8 cellular contexts compared by ENCODE assay signal in genomic region chr11:119381186-119381988, GRCh38. TPM values are rescaled to one million over a fixed set of nuclear protein-coding genes. Genes with fewer than 3 reads are reported as not detected.
DNase-seq lines count a peak whose midpoint lies in the region; ATAC-seq, FAIRE-seq and TF ChIP-seq lines count a peak whose summit lies in the region.

Gene USP2 (minus strand): TSS chr11:119381690. CDS start chr11:119373480, 8,210 bp downstream.

- no peaks in the 10 kb centered on the region for H4K20me1 ChIP-seq in keratinocyte (ENCODE audit: control insufficient read depth, extremely low read depth, insufficient read depth, low read length)

- H3K27me3 ChIP-seq in keratinocyte (ENCODE audit: control insufficient read depth, extremely low read depth, insufficient read depth, low read length) = peaks cover 3% of the 10 kb centered on the region

- H3K27ac ChIP-seq in keratinocyte (ENCODE audit: control insufficient read depth, insufficient read depth, low read length) = peak within 1 kb of the TSS; percentile 65

- H3K79me2 ChIP-seq in keratinocyte (ENCODE audit: control insufficient read depth, insufficient read depth, low read length) = no peaks in the 10 kb centered on the region

- FAIRE-seq in keratinocyte (lab: Jason Lieb, UNC) = peak; percentile 52

- no peaks in the 10 kb centered on the region for H3K9me3 ChIP-seq in keratinocyte (ENCODE audit: control insufficient read depth, low read depth, low read length)

- H3K9ac ChIP-seq in keratinocyte (ENCODE audit: control insufficient read depth, extremely low read depth, insufficient read depth, low read length) = peak within 1 kb of the TSS; percentile 74

- DNase-seq in AML-193 (lab: John Stamatoyannopoulos, UW) (peak; percentile 88 to 92), GM19238 (ENCODE audit: insufficient read length, low spot score) (peak; percentile 85), NCI-H460 (ENCODE audit: extremely low read depth, low read depth) (peak; percentile 90), cerebellar nuclear complex (lab: John Stamatoyannopoulos, UW) (peak; percentile 65 to 97), keratinocyte (ENCODE audit: low read depth, low spot score) (peak; percentile 89)
- DNase-seq in activated CD4-positive, alpha-beta T cell treated with anti-CD3 and anti-CD28 coated beads for 1 hour = peak; percentile 96
- DNase-seq in stimulated activated CD4-positive, alpha-beta T cell treated with anti-CD3 and anti-CD28 coated beads, Interleukin-12 subunit alpha, Interleukin-12 subunit beta, amount 100 ng/mL, for 4 hours = peak; percentile 97

- peaks cover 2% of the 10 kb centered on the region for H3K9me1 ChIP-seq in keratinocyte (ENCODE audit: control insufficient read depth, extremely low read depth, insufficient read depth, low read length)

- peaks cover 30% of the 10 kb centered on the region for H3K4me1 ChIP-seq in keratinocyte (ENCODE audit: control insufficient read depth, extremely low read depth, insufficient read depth, low read length)

- peak within 1 kb of the TSS; percentile 37 to 75 (median 64) for H3K4me3 ChIP-seq in keratinocyte (ENCODE audit: control insufficient read depth in 2 of 3, extremely low read depth in 1 of 3, insufficient read depth in 2 of 3, low read depth in 1 of 3, low read length in 3 of 3)

- peak within 1 kb of the TSS; percentile 96 for H3K4me2 ChIP-seq in keratinocyte (ENCODE audit: control insufficient read depth, extremely low read depth, insufficient read depth, low read depth, low read length)

- H3K36me3 ChIP-seq in keratinocyte (ENCODE audit: control insufficient read depth in 2 of 2, extremely low read depth in 1 of 2, insufficient read depth in 2 of 2, low read length in 2 of 2) = no peaks in the 10 kb centered on the region

- TF ChIP-seq CTCF in keratinocyte (optimal IDR thresholded peaks at IDR 0.05 in 1 of 3, IDR thresholded peaks at IDR 0.05 in 1 of 3, conservative IDR thresholded peaks at IDR 0.05 in 1 of 3; ENCODE audit: extremely low read depth in 1 of 3, insufficient read depth in 2 of 3, low read length in 3 of 3) = peak; percentile 73 to 93 (median 85)

- peak; percentile 99 for ATAC-seq in HG03432 (IDR thresholded peaks at IDR 0.05; ENCODE audit: unreplicated experiment)

- dilution Hi-C loops in keratinocyte (cut with MboI; ENCODE audit: extremely low pct_ligation_motif_present, low sequenced_read_pairs) = no loop called here

- H2AFZ ChIP-seq in keratinocyte (ENCODE audit: control insufficient read depth, low read length) = peak within 1 kb of the TSS; percentile 85

RNA-seq across cellular contexts. Expression of gene USP2, which starts in this region (rescaled TPM):
- total RNA-seq in NCI-H460 (2014; rRNA removed; shearing (Covaris generic)) = 0.17 and 0.27 TPM in 2 replicates
- polyA plus RNA-seq in NCI-H460 (2014; cell fraction: nucleus; rRNA removed) = 0.17 and 0.51 TPM in 2 replicates
- polyA plus RNA-seq in keratinocyte = 0.35 to 0.49 TPM (median 0.46 TPM) in 3 replicates
- 8.9 TPM for polyA plus RNA-seq in keratinocyte (2011; ENCODE audit: low read depth)
- polyA plus RNA-seq in keratinocyte (2011; cell fraction: cytosol; rRNA removed) = 0.27 and 0.29 TPM in 2 replicates
- 0.62 and 0.80 TPM in 2 replicates for polyA plus RNA-seq in keratinocyte (2011; cell fraction: nucleus; rRNA removed)
- polyA plus RNA-seq in keratinocyte (2012; ENCODE audit: low replicate concordance) = 0.44 and 12.1 TPM in 2 replicates
- polyA minus RNA-seq in keratinocyte = 0.49 to 1.2 TPM (median 0.79 TPM) in 3 replicates
- not detected for polyA minus RNA-seq in keratinocyte (2011; cell fraction: cytosol; rRNA and poly(A)+ RNA removed)
- polyA minus RNA-seq in keratinocyte (2011; cell fraction: nucleus; rRNA and poly(A)+ RNA removed) = 0.84 and 1.0 TPM in 2 replicates

Comparison
In these comparisons a context has a peak if more than half of its experiments do, and no peak if none do; other contexts are left out.
1. Peak in every context shown above with its lines: DNase-seq, ATAC-seq, H3K4me3 ChIP-seq and H3K27ac ChIP-seq.
2. Peak in DNase-seq in NCI-H460; RNA of the gene not detected or under 1 TPM.